In genomic region chr11:12077535-12078280, GRCh38 we compare ENCODE assay signal across 13 cellular contexts. TPM values are rescaled to one million over a fixed set of nuclear protein-coding genes. Genes with fewer than 3 reads are reported as not detected.
A peak's percentile ranks its signal among the peaks of the same experiment; 100 is the strongest.
DNase-seq lines count a peak whose midpoint lies in the region; ATAC-seq and TF ChIP-seq lines count a peak whose summit lies in the region.
"Had no signal": no experiment of that assay in that cellular context is flagged by ENCODE, and none has a peak within 500 bp of the region (broad histone marks: within the 10 kb centered on the region; RNA-seq: fewer than 3 reads in every experiment).

No MANE protein-coding gene starts in this region.

- no peaks in the 10 kb centered on the region for H3K27me3 ChIP-seq in PC-3 (ENCODE audit: low read length)
- H3K27me3 ChIP-seq in effector memory CD4-positive, alpha-beta T cell (replicated peaks; ENCODE audit: control insufficient read depth, insufficient read depth, low read length, poor library complexity, severe bottlenecking): no peaks in the 10 kb centered on the region

- H3K27me3 Mint-ChIP-seq in activated CD4-positive, alpha-beta T cell treated with anti-CD3 and anti-CD28 coated beads, Interleukin-2, amount 10 ng/mL, durations not matched to agents 24 days and 14 days: peaks cover 9% of the 10 kb centered on the region

- intact Hi-C loops in PC-3 (cut with micrococcal nuclease): no loop called here
- intact Hi-C loops in activated CD4-positive, alpha-beta T cell treated with anti-CD3 and anti-CD28 coated beads, Interleukin-2, amount 10 ng/mL, durations not matched to agents 24 days and 14 days (cut with micrococcal nuclease): no loop called here

- H3F3A ChIP-seq in PC-3 (ENCODE audit: low read length, unreplicated experiment): no peaks in the 10 kb centered on the region

- H2AFZ ChIP-seq in PC-3 (ENCODE audit: low read length): no peak overlapping the region

- H3K9ac ChIP-seq in PC-3 (ENCODE audit: low read length): peak overlapping the region; percentile 33

- POLR2A ChIA-PET in PC-3 (lab: Charles Lee; ENCODE audit: unreplicated experiment): interaction anchor here (0.7 kb wide), 1 partner anchor 39 kb away, joined by 17 read pairs; no protein-coding TSS in a partner anchor

- no peak overlapping the region for H3K27ac Mint-ChIP-seq in activated CD4-positive, alpha-beta T cell treated with anti-CD3 and anti-CD28 coated beads, Interleukin-2, amount 10 ng/mL, durations not matched to agents 24 days and 14 days
- H3K27ac Mint-ChIP-seq: activated CD4-positive, alpha-beta T cell treated with anti-CD3 and anti-CD28 coated beads, Interleukin-2, amount 10 ng/mL, durations not matched to agents 7 days and 5 days had no signal

- peaks cover 1% of the 10 kb centered on the region for H3K4me1 Mint-ChIP-seq in activated CD4-positive, alpha-beta T cell treated with anti-CD3 and anti-CD28 coated beads, Interleukin-2, amount 10 ng/mL, durations not matched to agents 24 days and 14 days

- ATAC-seq in PC-3: peak; percentile 60
- ATAC-seq: CD8-positive, alpha-beta T cell had no signal

- H3K4me1 ChIP-seq in PC-3 (ENCODE audit: insufficient read depth, low read length): peaks cover 30% of the 10 kb centered on the region
- H3K4me1 ChIP-seq in effector memory CD4-positive, alpha-beta T cell (ENCODE audit: control insufficient read depth, insufficient read depth, low read length, poor library complexity, severe bottlenecking): no peaks in the 10 kb centered on the region

- H3K79me2 ChIP-seq in PC-3 (ENCODE audit: low read length): no peaks in the 10 kb centered on the region

- H3K9me3 ChIP-seq in PC-3 (ENCODE audit: low read length): no peaks in the 10 kb centered on the region
- H3K9me3 ChIP-seq in effector memory CD4-positive, alpha-beta T cell (ENCODE audit: control insufficient read depth, low read length): no peaks in the 10 kb centered on the region

- CTCF ChIA-PET in PC-3 (lab: Charles Lee): no interaction called here

- H3K9me2 ChIP-seq in PC-3 (replicated peaks; ENCODE audit: low read length): no peaks in the 10 kb centered on the region

- BruUV-seq in PC-3 (replicated peaks; lab: Mats Ljungman, UMichigan): no TSS peak

- no peaks in the 10 kb centered on the region for H3K36me3 ChIP-seq in PC-3 (ENCODE audit: low read depth, low read length)
- no peaks in the 10 kb centered on the region for H3K36me3 ChIP-seq in effector memory CD4-positive, alpha-beta T cell (ENCODE audit: control insufficient read depth, insufficient read depth, low read length)

- no peaks in the 10 kb centered on the region for H3K36me3 Mint-ChIP-seq in activated CD4-positive, alpha-beta T cell treated with anti-CD3 and anti-CD28 coated beads, Interleukin-2, amount 10 ng/mL, durations not matched to agents 24 days and 14 days (ENCODE audit: low read depth)
- H3K36me3 Mint-ChIP-seq: CD8-positive, alpha-beta T cell had no signal

- no peaks in the 10 kb centered on the region for H3K9me3 Mint-ChIP-seq in activated CD4-positive, alpha-beta T cell treated with anti-CD3 and anti-CD28 coated beads, Interleukin-2, amount 10 ng/mL, durations not matched to agents 24 days and 14 days
- H3K9me3 Mint-ChIP-seq: activated CD4-positive, alpha-beta T cell treated with anti-CD3 and anti-CD28 coated beads, Interleukin-2, amount 10 ng/mL, durations not matched to agents 7 days and 5 days; CD8-positive, alpha-beta T cell had no signal

- no peak overlapping the region for H3K4me3 Mint-ChIP-seq in activated CD4-positive, alpha-beta T cell treated with anti-CD3 and anti-CD28 coated beads, Interleukin-2, amount 10 ng/mL, durations not matched to agents 24 days and 14 days
- H3K4me3 Mint-ChIP-seq: activated CD4-positive, alpha-beta T cell treated with anti-CD3 and anti-CD28 coated beads, Interleukin-2, amount 10 ng/mL, durations not matched to agents 7 days and 5 days; CD8-positive, alpha-beta T cell had no signal

- DNase-seq in PC-3 (peak; percentile 63), cerebellum (ENCODE audit: low spot score) (peak; percentile 57), mesenteric fat pad (ENCODE audit: low spot score) (peak; percentile 35), SW480 (ENCODE audit: low spot score) (no peak)
- DNase-seq in effector memory CD4-positive, alpha-beta T cell: no peak
- no peak for DNase-seq in activated T-cell treated with anti-CD3 and anti-CD28 coated beads, Interleukin-2, amount 50 U/mL, for 1 hour
- no peak for DNase-seq in activated CD4-positive, alpha-beta T cell treated with anti-CD3 and anti-CD28 coated beads, Interleukin-2, amount 10 ng/mL, durations not matched to agents 24 days and 14 days
- DNase-seq: activated CD4-positive, alpha-beta T cell treated with anti-CD3 and anti-CD28 coated beads, Interleukin-2, amount 10 ng/mL, durations not matched to agents 7 days and 5 days; CD8-positive, alpha-beta T cell; midbrain; NCI-H1048; T-helper 1 cell had no signal

- no peak overlapping the region for H3K4me3 ChIP-seq in PC-3 (ENCODE audit: low read length)
- no peak overlapping the region for H3K4me3 ChIP-seq in effector memory CD4-positive, alpha-beta T cell (ENCODE audit: insufficient read depth, low read depth, low read length, poor library complexity, severe bottlenecking)

- no peak overlapping the region for H3K4me2 ChIP-seq in PC-3 (ENCODE audit: low read length)

- H3K27ac ChIP-seq in PC-3 (ENCODE audit: low read length) (peak overlapping the region; percentile 97), temporal lobe (ENCODE audit: low read depth, low read length) (peak overlapping the region; percentile 47)
- H3K27ac ChIP-seq in effector memory CD4-positive, alpha-beta T cell (ENCODE audit: insufficient read depth, low read length, poor library complexity, severe bottlenecking): no peak overlapping the region

- H4K20me1 ChIP-seq in PC-3 (ENCODE audit: low read length): no peaks in the 10 kb centered on the region

- TF ChIP-seq CTCF in PC-3 (conservative IDR thresholded peaks at IDR 0.05; ENCODE audit: low read depth, low read length): no peak

RNA-seq across cellular contexts. Expression of gene MICAL2, which starts 32.7 kb away (rescaled TPM):
- total RNA-seq in PC-3 (2014; rRNA removed) (50.1 and 62.9 TPM in 2 replicates), cerebellum (20.0 TPM), mesenteric fat pad (31.1 TPM), temporal lobe (12.3 TPM)
- 501 and 510 TPM in 2 replicates for total RNA-seq in activated CD4-positive, alpha-beta T cell treated with anti-CD3 and anti-CD28 coated beads, Interleukin-2, amount 10 ng/mL, durations not matched to agents 24 days and 14 days

Comparison
In these comparisons a context has a peak if more than half of its experiments do, and no peak if none do; other contexts are left out.
1. DNase-seq: peak in PC-3 (single experiment), cerebellum (single experiment) and mesenteric fat pad (single experiment); none in effector memory CD4-positive, alpha-beta T cell (0 of 3), activated T-cell treated with anti-CD3 and anti-CD28 coated beads, Interleukin-2, amount 50 U/mL, for 1 hour (single experiment), activated CD4-positive, alpha-beta T cell treated with anti-CD3 and anti-CD28 coated beads, Interleukin-2, amount 10 ng/mL, durations not matched to agents 24 days and 14 days (single experiment) and SW480 (single experiment).